Comparison of ENCODE assay signal across 25 cellular contexts in the genomic region with DNA sequence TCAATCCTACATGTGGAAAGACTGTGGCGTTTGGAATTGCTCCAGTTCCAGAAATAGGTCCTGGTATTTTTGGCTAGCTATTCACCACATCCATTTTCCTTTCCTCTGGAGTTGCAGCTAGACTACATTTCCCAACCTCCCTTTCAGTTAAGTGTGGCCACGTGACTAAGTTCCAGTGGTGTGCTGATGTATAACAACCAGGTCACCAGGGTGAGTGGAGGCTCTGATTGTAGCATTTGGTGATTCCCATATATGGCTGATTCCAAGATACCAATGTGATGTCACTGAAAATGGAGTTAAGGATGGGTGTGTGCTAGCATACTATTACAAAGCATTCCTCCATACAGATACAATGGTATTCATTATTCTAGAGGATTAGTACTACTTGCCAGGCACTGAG. TPM values are rescaled to one million over a fixed set of nuclear protein-coding genes. Genes with fewer than 3 reads are reported as not detected.
"Had no signal": no experiment of that assay in that cellular context is flagged by ENCODE, and none has a peak within 500 bp of the region (broad histone marks: within the 10 kb centered on the region; RNA-seq: fewer than 3 reads in every experiment).

No MANE protein-coding gene starts in this region.

- H3K36me3 ChIP-seq: tibial artery, uterus had no signal

- H3K4me3 ChIP-seq: body of pancreas, dorsolateral prefrontal cortex, lung, tibial artery, uterus had no signal

- FAIRE-seq: colon had no signal

- H3K4me1 Mint-ChIP-seq: activated CD4-positive, alpha-beta T cell treated with anti-CD3 and anti-CD28 coated beads, Interleukin-2, amount 10 ng/mL, durations not matched to agents 7 days and 5 days had no signal

- H3K27me3 ChIP-seq: body of pancreas, uterus had no signal

- ATAC-seq: activated CD4-positive, CD25-positive, alpha-beta regulatory T cell treated with anti-CD3 and anti-CD28 coated beads, Interleukin-2, amount 50 U/mL, for 24 hours; activated CD8-positive, alpha-beta T cell treated with anti-CD3 and anti-CD28 coated beads, Interleukin-2, amount 10 ng/mL, durations not matched to agents 7 days and 5 days; body of pancreas; left colon; stimulated activated naive CD8-positive, alpha-beta T cell treated with anti-CD3 and anti-CD28 coated beads, Interleukin-15, Interleukin-2, amounts not matched to agents 100 U/mL and 50 U/mL, for 24 hours had no signal

- DNase-seq: activated CD4-positive, alpha-beta T cell treated with anti-CD3 and anti-CD28 coated beads, Interleukin-2, amount 10 ng/mL, durations not matched to agents 7 days and 5 days; activated CD8-positive, alpha-beta T cell treated with anti-CD3 and anti-CD28 coated beads, Interleukin-2, amount 10 ng/mL, durations not matched to agents 7 days and 5 days; activated naive CD4-positive, alpha-beta T cell treated with anti-CD3 and anti-CD28 coated beads for 36 hours; activated T-cell treated with anti-CD3 and anti-CD28 coated beads, Interleukin-2, amount 50 U/mL, for 24 hours; body of pancreas; central memory CD4-positive, alpha-beta T cell; dorsolateral prefrontal cortex; erythroblast; islet precursor cell; left colon; midbrain; occipital lobe; stimulated activated CD4-positive, alpha-beta T cell treated with anti-CD3 and anti-CD28 coated beads, Interleukin-2, amount 100 ng/mL, for 24 hours; stimulated activated naive CD8-positive, alpha-beta T cell treated with anti-CD3 and anti-CD28 coated beads, Interleukin-15, Interleukin-2, amounts not matched to agents 100 U/mL and 50 U/mL, for 24 hours; substantia nigra; T1000; tibial artery; uterus had no signal

- H3K4me1 ChIP-seq: body of pancreas, tibial artery, uterus had no signal

- H3K9me3 Mint-ChIP-seq: nephron had no signal

- H3K27ac Mint-ChIP-seq: activated CD4-positive, alpha-beta T cell treated with anti-CD3 and anti-CD28 coated beads, Interleukin-2, amount 10 ng/mL, durations not matched to agents 7 days and 5 days; activated CD8-positive, alpha-beta T cell treated with anti-CD3 and anti-CD28 coated beads, Interleukin-2, amount 10 ng/mL, durations not matched to agents 7 days and 5 days; activated naive CD4-positive, alpha-beta T cell treated with anti-CD3 and anti-CD28 coated beads for 36 hours; activated T-cell treated with anti-CD3 and anti-CD28 coated beads, Interleukin-2, amount 50 U/mL, for 24 hours; nephron had no signal

- H3K9me3 ChIP-seq: uterus had no signal

- H3K27ac ChIP-seq: body of pancreas, dorsolateral prefrontal cortex, tibial artery, uterus had no signal

- H3K4me3 Mint-ChIP-seq: activated CD4-positive, alpha-beta T cell treated with anti-CD3 and anti-CD28 coated beads, Interleukin-2, amount 10 ng/mL, durations not matched to agents 7 days and 5 days; activated CD8-positive, alpha-beta T cell treated with anti-CD3 and anti-CD28 coated beads, Interleukin-2, amount 10 ng/mL, durations not matched to agents 7 days and 5 days; activated naive CD4-positive, alpha-beta T cell treated with anti-CD3 and anti-CD28 coated beads for 36 hours; activated T-cell treated with anti-CD3 and anti-CD28 coated beads, Interleukin-2, amount 50 U/mL, for 24 hours; nephron had no signal

RNA-seq across cellular contexts. Expression of a gene that starts 58.1 kb away (rescaled TPM):
- total RNA-seq: activated CD4-positive, alpha-beta T cell treated with anti-CD3 and anti-CD28 coated beads, Interleukin-2, amount 10 ng/mL, durations not matched to agents 7 days and 5 days; activated CD8-positive, alpha-beta T cell treated with anti-CD3 and anti-CD28 coated beads, Interleukin-2, amount 10 ng/mL, durations not matched to agents 7 days and 5 days; activated naive CD4-positive, alpha-beta T cell treated with anti-CD3 and anti-CD28 coated beads for 36 hours; body of pancreas; left colon; lung; occipital lobe; posterior vena cava; skeletal muscle tissue; T-helper 1 cell treated with Interleukin-12 subunit alpha and Interleukin-12 subunit beta and Interleukin-4 antibody, amounts not matched to agents 30 ng/mL and 1 ng/mL, for 36 hours; uterus had no signal
- polyA plus RNA-seq: lung had no signal
